ENCODE assay signal across 8 cellular contexts in genomic region chr15:62125763-62126162, GRCh38. TPM values are rescaled to one million over a fixed set of nuclear protein-coding genes. Genes with fewer than 3 reads are reported as not detected.
DNase-seq lines count a peak whose midpoint lies in the region; ATAC-seq and TF ChIP-seq lines count a peak whose summit lies in the region.

No MANE protein-coding gene starts in this region.

- peak; percentile 80 for TF ChIP-seq CTCF in VCaP (conservative IDR thresholded peaks at IDR 0.05)
- TF ChIP-seq CTCF in GM20000 (IDR thresholded peaks at IDR 0.05; ENCODE audit: extremely low read depth, missing control alignments): no peak

- DNase-seq in D341Med (ENCODE audit: low spot score) (peak; percentile 70), NCI-H1417 treated with DMSO at 0.1 percent for 48 hours (lab: John Stamatoyannopoulos, UW) (peak; percentile 83), left colon (peak; percentile 43 to 59), GM20000 (ENCODE audit: low spot score) (no peak), activated gamma-delta T cell (lab: John Stamatoyannopoulos, UW) (no peak), HPDE6-E6E7 (ENCODE audit: extremely low spot score) (no peak)

- intact Hi-C loops in left colon (cut with DNase I, micrococcal nuclease): no loop called here

- no peak overlapping the region for H3K27ac ChIP-seq in VCaP

- ATAC-seq in left colon (peak; percentile 82), HG02642 (IDR thresholded peaks at IDR 0.05; ENCODE audit: poor library complexity, unreplicated experiment) (no peak)

RNA-seq across cellular contexts. Expression of gene C2CD4B, which starts 39.3 kb away (rescaled TPM):
- total RNA-seq in left colon: 1 to 10 TPM; 1.7 to 2.8 TPM

RNA-seq across cellular contexts. Expression of gene C2CD4A, which starts 59.0 kb away (rescaled TPM):
- 1 to 10 TPM in 1 of 2 donors, under 1 TPM in 1; 0.22 to 1.1 TPM for total RNA-seq in left colon

Comparison
In these comparisons a context has a peak if more than half of its experiments do, and no peak if none do; other contexts are left out.
1. DNase-seq: peak in D341Med (single experiment), NCI-H1417 treated with DMSO at 0.1 percent for 48 hours (single experiment) and left colon (2 of 2); none in GM20000 (single experiment), activated gamma-delta T cell (single experiment) and HPDE6-E6E7 (single experiment).